Comparison of ENCODE assay signal across 8 cellular contexts in genomic region chr19:48836089-48837017, GRCh38. TPM values are rescaled to one million over a fixed set of nuclear protein-coding genes. Genes with fewer than 3 reads are reported as not detected.
A peak's percentile ranks its signal among the peaks of the same experiment; 100 is the strongest.
DNase-seq lines count a peak whose midpoint lies in the region; ATAC-seq and TF ChIP-seq lines count a peak whose summit lies in the region.

HSD17B14 (minus strand) TSS chr19:48836491; CDS start chr19:48836411, 80 bp downstream.

- peak within 1 kb of the TSS; percentile 45 to 80 for H3K27ac ChIP-seq in lung (ENCODE audit: low read depth in 1 of 2, low read length in 1 of 2)
- H3K27ac ChIP-seq in tibial nerve: peak within 1 kb of the TSS; percentile 70 to 92 (median 80)

- TF ChIP-seq POLR2A in tibial nerve (IDR thresholded peaks at IDR 0.05): no peak

- H3K4me3 ChIP-seq in lung: peak within 1 kb of the TSS; percentile 46
- H3K4me3 ChIP-seq in tibial nerve: peak within 1 kb of the TSS; percentile 7 to 48 (median 30)

- no peak for ATAC-seq in lung (ENCODE audit: insufficient read depth, low FRiP score)
- no peak for ATAC-seq in GM21360 (IDR thresholded peaks at IDR 0.05; ENCODE audit: unreplicated experiment)

- CTCF ChIA-PET in activated naive CD4-positive, alpha-beta T cell treated with anti-CD3 and anti-CD28 coated beads for 36 hours (lab: Charles Lee): interaction anchor here (0.5 to 2.2 kb wide), 14 partner anchors 8 to 176 kb away, joined by 3 to 28 read pairs (median 4); partner anchors contain the start of gene BCAT2

- 3% methylated on average over 34 to 35 of the region's 35 CpGs for WGBS in lung, 2 donors
- WGBS in tibial nerve, 2 donors: 26 to 30% methylated on average over 35 of the region's 35 CpGs

- no peak for TF ChIP-seq EP300 in tibial nerve (IDR thresholded peaks at IDR 0.05)

- no peaks in the 10 kb centered on the region for H3K9me3 Mint-ChIP-seq in activated naive CD4-positive, alpha-beta T cell treated with anti-CD3 and anti-CD28 coated beads for 36 hours

- H3K9me3 ChIP-seq in lung (ENCODE audit: control insufficient read depth in 2 of 2, insufficient read depth in 1 of 2, low read length in 1 of 2) (no peaks in the 10 kb centered on the region), tibial nerve (no peaks in the 10 kb centered on the region)

- H3K4me3 Mint-ChIP-seq in activated naive CD4-positive, alpha-beta T cell treated with anti-CD3 and anti-CD28 coated beads for 36 hours: peak within 1 kb of the TSS; percentile 73

- H3K27me3 ChIP-seq in lung (ENCODE audit: control insufficient read depth, insufficient read depth): no peaks in the 10 kb centered on the region
- H3K27me3 ChIP-seq in tibial nerve: no peaks in the 10 kb centered on the region

- no peaks in the 10 kb centered on the region for H3K36me3 Mint-ChIP-seq in activated naive CD4-positive, alpha-beta T cell treated with anti-CD3 and anti-CD28 coated beads for 36 hours (ENCODE audit: low read depth)

- peaks cover 2% of the 10 kb centered on the region for H3K27me3 Mint-ChIP-seq in activated naive CD4-positive, alpha-beta T cell treated with anti-CD3 and anti-CD28 coated beads for 36 hours (ENCODE audit: low read depth)

- TF ChIP-seq CTCF in lung (IDR thresholded peaks at IDR 0.05; ENCODE audit: control extremely low read depth, extremely low read depth) (no peak), tibial nerve (IDR thresholded peaks at IDR 0.05) (peak in 2 of 5 experiments; percentile 23 to 35)

- H3K4me1 ChIP-seq in lung (ENCODE audit: control insufficient read depth in 2 of 2, insufficient read depth in 2 of 2, low read length in 2 of 2) (no peaks in the 10 kb centered on the region), tibial nerve (peaks cover 0 to 30% (median 11%) of the 10 kb centered on the region in 4 donors)

- H3K36me3 ChIP-seq in lung (ENCODE audit: control insufficient read depth in 2 of 2, insufficient read depth in 2 of 2, low read length in 2 of 2) (peaks cover 0 to 11% of the 10 kb centered on the region in 2 donors), tibial nerve (peaks cover 0 to 64% (median 5%) of the 10 kb centered on the region in 3 donors)

- H3K4me1 Mint-ChIP-seq in activated naive CD4-positive, alpha-beta T cell treated with anti-CD3 and anti-CD28 coated beads for 36 hours (ENCODE audit: low read depth): peaks cover 20% of the 10 kb centered on the region

- intact Hi-C loops in activated naive CD4-positive, alpha-beta T cell treated with anti-CD3 and anti-CD28 coated beads for 36 hours (cut with micrococcal nuclease): loop anchor here (5.0 kb wide), 1 partner anchor 329 kb away; no protein-coding TSS in a partner anchor

- peak within 1 kb of the TSS; percentile 31 for H3K27ac Mint-ChIP-seq in activated naive CD4-positive, alpha-beta T cell treated with anti-CD3 and anti-CD28 coated beads for 36 hours

- DNase-seq in activated naive CD4-positive, alpha-beta T cell treated with anti-CD3 and anti-CD28 coated beads for 36 hours: no peak
- DNase-seq in activated naive CD4-positive, alpha-beta T cell treated with anti-CD3 and anti-CD28 coated beads, Interleukin-2, amount 50 U/mL, for 16 hours: no peak
- DNase-seq in NCI-H82 (lab: John Stamatoyannopoulos, UW) (peak; percentile 88), dermis blood vessel endothelial cell (peak; percentile 57), lung (ENCODE audit: low spot score) (no peak), tibial nerve (ENCODE audit: low spot score in 2 of 2) (no peak)
- no peak for DNase-seq in activated effector memory CD4-positive, alpha-beta T cell treated with anti-CD3 and anti-CD28 coated beads, Interleukin-2, amount 50 U/mL, for 16 hours

RNA-seq across cellular contexts. Expression of gene HSD17B14, which starts in this region (rescaled TPM):
- under 1 TPM in 1 of 2 experiments, not detected in 1; 0.50 TPM for total RNA-seq in activated naive CD4-positive, alpha-beta T cell treated with anti-CD3 and anti-CD28 coated beads for 36 hours
- total RNA-seq in dermis blood vessel endothelial cell (1.5 and 8.0 TPM in 2 replicates), lung (10 to 100 TPM; 12.8 to 17.9 TPM), tibial nerve (10 to 100 TPM; 20.1 to 34.5 (median 26.3) TPM)
- polyA plus RNA-seq in lung: 10 to 100 TPM in 1 of 2 donors, 1 to 10 TPM in 1; 9.0 to 39.1 TPM

Comparison
In these comparisons a context has a peak if more than half of its experiments do, and no peak if none do; other contexts are left out.
1. DNase-seq: peak in NCI-H82 (single experiment) and dermis blood vessel endothelial cell (single experiment); none in activated naive CD4-positive, alpha-beta T cell treated with anti-CD3 and anti-CD28 coated beads for 36 hours (single experiment), activated naive CD4-positive, alpha-beta T cell treated with anti-CD3 and anti-CD28 coated beads, Interleukin-2, amount 50 U/mL, for 16 hours (single experiment), lung (single experiment), tibial nerve (0 of 2) and activated effector memory CD4-positive, alpha-beta T cell treated with anti-CD3 and anti-CD28 coated beads, Interleukin-2, amount 50 U/mL, for 16 hours (single experiment).